34 cellular contexts compared by ENCODE assay signal in genomic region chr3:189821251-189821650, GRCh38.
"Had no signal": no experiment of that assay in that cellular context is flagged by ENCODE, and none has a peak within 500 bp of the region (broad histone marks: within the 10 kb centered on the region; RNA-seq: fewer than 3 reads in every experiment).

No MANE protein-coding gene starts in this region.

- H3K27ac ChIP-seq: ascending aorta, cardiac muscle cell, Peyer's patch, RWPE1, SJSA1 had no signal

- H3K9me3 Mint-ChIP-seq: activated B cell treated with CpG ODN at 0.5 μM for 24 hours; activated CD4-positive, alpha-beta T cell treated with anti-CD3 and anti-CD28 coated beads, Interleukin-2, amount 10 ng/mL, durations not matched to agents 24 days and 14 days; activated naive CD4-positive, alpha-beta T cell treated with anti-CD3 and anti-CD28 coated beads, Interleukin-2, amount 50 U/mL, for 72 hours; activated naive CD8-positive, alpha-beta T cell treated with anti-CD3 and anti-CD28 coated beads, Interleukin-2, amount 50 U/mL, for 24 hours; activated T-cell treated with anti-CD3 and anti-CD28 coated beads, Interleukin-2, amount 50 U/mL, for 24 hours; activated T-helper 1 cell treated with anti-CD3 and anti-CD28 coated beads, Interleukin-12 subunit alpha, Interleukin-12 subunit beta, Interleukin-2, Interleukin-4 antibody, amounts not matched to agents 30 ng/mL and 10 ng/mL and 1 ng/mL, durations not matched to agents 14 hours and 24 hours and 36 hours; brain had no signal

- H3K36me3 Mint-ChIP-seq: activated CD8-positive, alpha-beta memory T cell treated with anti-CD3 and anti-CD28 coated beads, Interleukin-2, amount 10 ng/mL, durations not matched to agents 7 days and 5 days; activated naive CD4-positive, alpha-beta T cell treated with anti-CD3 and anti-CD28 coated beads, Interleukin-2, amount 50 U/mL, for 72 hours; brain had no signal

- H3K27me3 ChIP-seq: ascending aorta, cardiac muscle cell, Peyer's patch, SJSA1 had no signal

- H3K27me3 Mint-ChIP-seq: activated B cell treated with CpG ODN at 0.5 μM for 24 hours; activated CD8-positive, alpha-beta memory T cell treated with anti-CD3 and anti-CD28 coated beads, Interleukin-2, amount 10 ng/mL, durations not matched to agents 7 days and 5 days; activated naive CD8-positive, alpha-beta T cell treated with anti-CD3 and anti-CD28 coated beads, Interleukin-2, amount 50 U/mL, for 24 hours had no signal

- H3K9me3 ChIP-seq: ascending aorta, Peyer's patch, SJSA1 had no signal

- H3K4me3 Mint-ChIP-seq: activated B cell treated with CpG ODN at 0.5 μM for 24 hours; activated CD4-positive, alpha-beta T cell treated with anti-CD3 and anti-CD28 coated beads, Interleukin-2, amount 10 ng/mL, durations not matched to agents 24 days and 14 days; activated CD8-positive, alpha-beta memory T cell treated with anti-CD3 and anti-CD28 coated beads, Interleukin-2, amount 10 ng/mL, durations not matched to agents 7 days and 5 days; activated naive CD8-positive, alpha-beta T cell treated with anti-CD3 and anti-CD28 coated beads, Interleukin-2, amount 50 U/mL, for 24 hours; activated T-cell treated with anti-CD3 and anti-CD28 coated beads, Interleukin-2, amount 50 U/mL, for 24 hours; activated T-helper 1 cell treated with anti-CD3 and anti-CD28 coated beads, Interleukin-12 subunit alpha, Interleukin-12 subunit beta, Interleukin-2, Interleukin-4 antibody, amounts not matched to agents 30 ng/mL and 10 ng/mL and 1 ng/mL, durations not matched to agents 14 hours and 24 hours and 36 hours; brain had no signal

- H3K36me3 ChIP-seq: ascending aorta, cardiac muscle cell, Peyer's patch, SJSA1 had no signal

- FAIRE-seq: TTC549 had no signal

- ATAC-seq: activated CD8-positive, alpha-beta memory T cell treated with anti-CD3 and anti-CD28 coated beads, Interleukin-2, amount 10 ng/mL, durations not matched to agents 7 days and 5 days; activated naive CD4-positive, alpha-beta T cell treated with anti-CD3 and anti-CD28 coated beads, Interleukin-2, amount 50 U/mL, for 72 hours; activated naive CD8-positive, alpha-beta T cell treated with anti-CD3 and anti-CD28 coated beads, Interleukin-2, amount 50 U/mL, for 24 hours had no signal

- H3K27ac Mint-ChIP-seq: activated B cell treated with CpG ODN at 0.5 μM for 24 hours; activated CD4-positive, alpha-beta T cell treated with anti-CD3 and anti-CD28 coated beads, Interleukin-2, amount 10 ng/mL, durations not matched to agents 24 days and 14 days; activated CD8-positive, alpha-beta memory T cell treated with anti-CD3 and anti-CD28 coated beads, Interleukin-2, amount 10 ng/mL, durations not matched to agents 7 days and 5 days; activated naive CD4-positive, alpha-beta T cell treated with anti-CD3 and anti-CD28 coated beads, Interleukin-2, amount 50 U/mL, for 72 hours; activated naive CD8-positive, alpha-beta T cell treated with anti-CD3 and anti-CD28 coated beads, Interleukin-2, amount 50 U/mL, for 24 hours; activated T-cell treated with anti-CD3 and anti-CD28 coated beads, Interleukin-2, amount 50 U/mL, for 24 hours; activated T-helper 1 cell treated with anti-CD3 and anti-CD28 coated beads, Interleukin-12 subunit alpha, Interleukin-12 subunit beta, Interleukin-2, Interleukin-4 antibody, amounts not matched to agents 30 ng/mL and 10 ng/mL and 1 ng/mL, durations not matched to agents 14 hours and 24 hours and 36 hours had no signal

- H3K4me1 Mint-ChIP-seq: activated B cell treated with CpG ODN at 0.5 μM for 24 hours; activated CD4-positive, alpha-beta T cell treated with anti-CD3 and anti-CD28 coated beads, Interleukin-2, amount 10 ng/mL, durations not matched to agents 24 days and 14 days; activated naive CD8-positive, alpha-beta T cell treated with anti-CD3 and anti-CD28 coated beads, Interleukin-2, amount 50 U/mL, for 24 hours had no signal

- H3K4me3 ChIP-seq: ascending aorta, cardiac muscle cell, Peyer's patch, SJSA1 had no signal

- DNase-seq: activated B cell treated with CpG ODN at 0.5 μM for 24 hours; activated CD4-positive, alpha-beta T cell treated with anti-CD3 and anti-CD28 coated beads for 1 hour; activated CD4-positive, alpha-beta T cell treated with anti-CD3 and anti-CD28 coated beads, Interleukin-2, amount 10 ng/mL, durations not matched to agents 24 days and 14 days; activated CD4-positive, alpha-beta T cell treated with anti-CD3 and anti-CD28 coated beads, Interleukin-2, amount 50 U/mL, for 48 hours; activated CD8-positive, alpha-beta memory T cell treated with anti-CD3 and anti-CD28 coated beads, Interleukin-2, amount 10 ng/mL, durations not matched to agents 7 days and 5 days; activated effector memory CD4-positive, alpha-beta T cell treated with Interleukin-2 at 50 U/mL for 16 hours; activated naive CD4-positive, alpha-beta T cell treated with Interleukin-2 at 50 U/mL for 16 hours; activated naive CD8-positive, alpha-beta T cell treated with anti-CD3 and anti-CD28 coated beads, Interleukin-2, amount 50 U/mL, for 24 hours; activated T-cell treated with anti-CD3 and anti-CD28 coated beads, Interleukin-2, amount 50 U/mL, for 24 hours; amniotic stem cell; cerebellar nuclear complex; KG1; NCI-H1092; NCI-H1417; NCI-H1930; NCI-H2107; NCI-H2171 treated with DMSO at 0.1 percent for 48 hours; NCI-H226; NCI-H510A; NCI-H69; NK-92 treated with Interleukin-12 subunit alpha and Interleukin-12 subunit beta, amount 100 ng/mL, for 24 hours; OCI-M1; Peyer's patch; SHP77; T-helper 2 cell; T1000 had no signal

- H3K4me1 ChIP-seq: ascending aorta, Peyer's patch had no signal
